1 cellular context compared by ENCODE assay signal in the genomic region with DNA sequence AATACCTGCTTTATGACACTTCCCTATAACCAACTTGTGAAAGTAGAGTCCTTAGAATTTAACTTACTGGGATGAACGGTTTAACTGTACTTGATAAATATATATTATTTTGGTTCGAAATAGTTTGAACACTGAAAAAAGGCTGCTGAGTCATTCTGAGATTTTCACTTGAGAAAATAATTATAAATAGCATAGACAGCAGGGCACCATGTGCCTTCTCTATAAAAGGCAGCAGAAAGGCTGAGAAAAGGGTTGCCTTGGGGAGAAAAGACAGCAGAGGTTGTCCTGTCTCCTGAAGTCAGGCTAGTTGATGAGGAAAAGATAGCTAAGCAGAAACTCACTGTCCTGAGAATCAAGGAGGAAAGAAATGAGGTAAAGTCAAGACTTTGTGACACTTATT.
TF ChIP-seq lines count a peak whose summit lies in the region.

No MANE protein-coding gene starts in this region.

TF ChIP-seq in GM12878, 131 proteins besides CTCF, POLR2A, EP300 and RAD21 (continued from another document and continues in another):
- no peak for TF ChIP-seq E4F1 (IDR thresholded peaks at IDR 0.05; ENCODE audit: borderline replicate concordance, partially characterized antibody)
- no peak for TF ChIP-seq ETV6 (conservative IDR thresholded peaks at IDR 0.05 in 1 of 2, IDR thresholded peaks at IDR 0.05 in 1 of 2; ENCODE audit: borderline replicate concordance in 1 of 2, low read depth in 1 of 2)
- no peak for TF ChIP-seq NFXL1 (IDR thresholded peaks at IDR 0.05; ENCODE audit: borderline replicate concordance)
- no peak for TF ChIP-seq IRF5 (IDR thresholded peaks at IDR 0.05; ENCODE audit: borderline replicate concordance)
- TF ChIP-seq SP1 (IDR thresholded peaks at IDR 0.05; ENCODE audit: low read depth, low read length): no peak
- no peak for TF ChIP-seq ZNF622 (IDR thresholded peaks at IDR 0.05)
- TF ChIP-seq, protein P1, sequence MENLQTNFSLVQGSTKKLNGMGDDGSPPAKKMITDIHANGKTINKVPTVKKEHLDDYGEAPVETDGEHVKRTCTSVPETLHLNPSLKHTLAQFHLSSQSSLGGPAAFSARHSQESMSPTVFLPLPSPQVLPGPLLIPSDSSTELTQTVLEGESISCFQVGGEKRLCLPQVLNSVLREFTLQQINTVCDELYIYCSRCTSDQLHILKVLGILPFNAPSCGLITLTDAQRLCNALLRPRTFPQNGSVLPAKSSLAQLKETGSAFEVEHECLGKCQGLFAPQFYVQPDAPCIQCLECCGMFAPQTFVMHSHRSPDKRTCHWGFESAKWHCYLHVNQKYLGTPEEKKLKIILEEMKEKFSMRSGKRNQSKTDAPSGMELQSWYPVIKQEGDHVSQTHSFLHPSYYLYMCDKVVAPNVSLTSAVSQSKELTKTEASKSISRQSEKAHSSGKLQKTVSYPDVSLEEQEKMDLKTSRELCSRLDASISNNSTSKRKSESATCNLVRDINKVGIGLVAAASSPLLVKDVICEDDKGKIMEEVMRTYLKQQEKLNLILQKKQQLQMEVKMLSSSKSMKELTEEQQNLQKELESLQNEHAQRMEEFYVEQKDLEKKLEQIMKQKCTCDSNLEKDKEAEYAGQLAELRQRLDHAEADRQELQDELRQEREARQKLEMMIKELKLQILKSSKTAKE (IDR thresholded peaks at IDR 0.05; ENCODE audit: low read depth, poor library complexity, severe bottlenecking): peak; percentile 79
- TF ChIP-seq PAX8 (IDR thresholded peaks at IDR 0.05): no peak
- TF ChIP-seq STAT3 (IDR thresholded peaks at IDR 0.05; ENCODE audit: low read depth, low read length): no peak
- no peak for TF ChIP-seq SIX5 (IDR thresholded peaks at IDR 0.05; ENCODE audit: low read depth, low read length, severe bottlenecking)
- TF ChIP-seq ATF2 (IDR thresholded peaks at IDR 0.05; ENCODE audit: low read length): peak; percentile 82; the same call in 1 of the 2 replicates
- peak; percentile 75 for TF ChIP-seq DPF2 (IDR thresholded peaks at IDR 0.05)
- peak; percentile 83; the same call in 1 of the 2 replicates for TF ChIP-seq IRF4 (IDR thresholded peaks at IDR 0.05; ENCODE audit: low read depth, low read length)
- no peak for TF ChIP-seq MLLT1 (IDR thresholded peaks at IDR 0.05)
- TF ChIP-seq HDAC6 (IDR thresholded peaks at IDR 0.05; ENCODE audit: unreplicated experiment): no peak
- TF ChIP-seq ZZZ3 (IDR thresholded peaks at IDR 0.05; ENCODE audit: control insufficient read depth, insufficient read length, low read depth): no peak
- peak; percentile 54 for TF ChIP-seq ATF7 (IDR thresholded peaks at IDR 0.05; ENCODE audit: low read depth)
- TF ChIP-seq MYC (IDR thresholded peaks at IDR 0.05; ENCODE audit: insufficient read depth, insufficient read length, insufficient replicate concordance, low read length, severe bottlenecking): no peak
- TF ChIP-seq EGR1 (IDR thresholded peaks at IDR 0.05; ENCODE audit: borderline replicate concordance in 1 of 2, low read depth in 2 of 2, low read length in 2 of 2): no peak
- no peak for TF ChIP-seq TARDBP (IDR thresholded peaks at IDR 0.05; ENCODE audit: borderline replicate concordance)
- TF ChIP-seq IKZF1 (conservative IDR thresholded peaks at IDR 0.05): peak; percentile 67
- no peak for TF ChIP-seq ZSCAN29 (IDR thresholded peaks at IDR 0.05)
- TF ChIP-seq CHD1 (IDR thresholded peaks at IDR 0.05; ENCODE audit: low read depth, low read length): no peak
- TF ChIP-seq NFIC (IDR thresholded peaks at IDR 0.05; ENCODE audit: low read depth, low read length): peak; percentile 86
- peak in 1 of 2 experiments; percentile 53; a peak in 1 of 4 replicates for TF ChIP-seq SRF (IDR thresholded peaks at IDR 0.05; ENCODE audit: low read depth in 2 of 2, low read length in 2 of 2)
- no peak for TF ChIP-seq ASH2L (IDR thresholded peaks at IDR 0.05; ENCODE audit: borderline replicate concordance, low read depth)
- TF ChIP-seq FOXM1 (IDR thresholded peaks at IDR 0.05; ENCODE audit: low read depth, low read length): peak; percentile 76; the same call in 1 of the 2 replicates
- 0 out of 2 replicates have a peak, but pooled peaks have one; percentile 33 for TF ChIP-seq NBN (IDR thresholded peaks at IDR 0.05)
- peak; percentile 61; the same call in 1 of the 2 replicates for TF ChIP-seq MTA3 (IDR thresholded peaks at IDR 0.05; ENCODE audit: borderline replicate concordance, low read length)
- TF ChIP-seq, protein P2, sequence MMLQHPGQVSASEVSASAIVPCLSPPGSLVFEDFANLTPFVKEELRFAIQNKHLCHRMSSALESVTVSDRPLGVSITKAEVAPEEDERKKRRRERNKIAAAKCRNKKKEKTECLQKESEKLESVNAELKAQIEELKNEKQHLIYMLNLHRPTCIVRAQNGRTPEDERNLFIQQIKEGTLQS (IDR thresholded peaks at IDR 0.05; ENCODE audit: borderline replicate concordance, extremely low read depth, low read depth, low read length): no peak
- peak; percentile 53; the same call in 1 of the 2 replicates for TF ChIP-seq BACH1 (IDR thresholded peaks at IDR 0.05; ENCODE audit: borderline replicate concordance)
- TF ChIP-seq, protein P3, sequence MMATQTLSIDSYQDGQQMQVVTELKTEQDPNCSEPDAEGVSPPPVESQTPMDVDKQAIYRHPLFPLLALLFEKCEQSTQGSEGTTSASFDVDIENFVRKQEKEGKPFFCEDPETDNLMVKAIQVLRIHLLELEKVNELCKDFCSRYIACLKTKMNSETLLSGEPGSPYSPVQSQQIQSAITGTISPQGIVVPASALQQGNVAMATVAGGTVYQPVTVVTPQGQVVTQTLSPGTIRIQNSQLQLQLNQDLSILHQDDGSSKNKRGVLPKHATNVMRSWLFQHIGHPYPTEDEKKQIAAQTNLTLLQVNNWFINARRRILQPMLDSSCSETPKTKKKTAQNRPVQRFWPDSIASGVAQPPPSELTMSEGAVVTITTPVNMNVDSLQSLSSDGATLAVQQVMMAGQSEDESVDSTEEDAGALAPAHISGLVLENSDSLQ (IDR thresholded peaks at IDR 0.05): no peak
- no peak for TF ChIP-seq SREBF2 (IDR thresholded peaks at IDR 0.05; ENCODE audit: low read length)
- TF ChIP-seq NKRF (conservative IDR thresholded peaks at IDR 0.05): no peak
- no peak for TF ChIP-seq BCL11A (IDR thresholded peaks at IDR 0.05; ENCODE audit: low read depth, low read length)
- TF ChIP-seq GATAD2B (conservative IDR thresholded peaks at IDR 0.05; ENCODE audit: low read depth): no peak
- TF ChIP-seq RFX5 (IDR thresholded peaks at IDR 0.05; ENCODE audit: low read depth, low read length): no peak
- TF ChIP-seq MYB (IDR thresholded peaks at IDR 0.05; ENCODE audit: borderline replicate concordance, low read depth, low read length): no peak
- TF ChIP-seq CHD4 (IDR thresholded peaks at IDR 0.05): no peak
- TF ChIP-seq SMARCA5 (IDR thresholded peaks at IDR 0.05): no peak
- TF ChIP-seq SREBF1 (IDR thresholded peaks at IDR 0.05; ENCODE audit: low read length): no peak
- no peak for TF ChIP-seq RBBP5 (conservative IDR thresholded peaks at IDR 0.05)
- TF ChIP-seq CHD2 (IDR thresholded peaks at IDR 0.05; ENCODE audit: borderline replicate concordance, low read depth, low read length): no peak
- TF ChIP-seq BCLAF1 (IDR thresholded peaks at IDR 0.05): no peak
- no peak for TF ChIP-seq E2F4 (IDR thresholded peaks at IDR 0.05; ENCODE audit: low read depth, low read length)
- TF ChIP-seq RAD51 (IDR thresholded peaks at IDR 0.05): peak; percentile 76
- no peak for TF ChIP-seq SUPT20H (IDR thresholded peaks at IDR 0.05; ENCODE audit: borderline replicate concordance, control insufficient read depth, low read depth, low read length)
